In genomic region chr6:13703496-13703895, GRCh38 we compare ENCODE assay signal across 20 cellular contexts. TPM values are rescaled to one million over a fixed set of nuclear protein-coding genes. Genes with fewer than 3 reads are reported as not detected.
A peak's percentile ranks its signal among the peaks of the same experiment; 100 is the strongest.
DNase-seq lines count a peak whose midpoint lies in the region; TF ChIP-seq lines count a peak whose summit lies in the region.
"Had no signal": no experiment of that assay in that cellular context is flagged by ENCODE, and none has a peak within 500 bp of the region (broad histone marks: within the 10 kb centered on the region; RNA-seq: fewer than 3 reads in every experiment).

No MANE protein-coding gene starts in this region.

- TF ChIP-seq CTCF in DOHH2 (IDR thresholded peaks at IDR 0.05; ENCODE audit: low read depth, low read length, poor library complexity, severe bottlenecking) (no peak), mesothelial cell of epicardium (IDR thresholded peaks at IDR 0.05; ENCODE audit: unreplicated experiment) (no peak), uterus (IDR thresholded peaks at IDR 0.05) (no peak)

- H3K9me2 ChIP-seq in DOHH2 (replicated peaks; ENCODE audit: control insufficient read depth, low read length), result no peaks in the 10 kb centered on the region

- peaks cover 24% of the 10 kb centered on the region for H4K20me1 ChIP-seq in DOHH2 (ENCODE audit: control insufficient read depth, insufficient read depth, low read depth, low read length)

- no peaks in the 10 kb centered on the region for H3K27me3 Mint-ChIP-seq in mesothelial cell of epicardium (ENCODE audit: low read depth)

- H3K27ac ChIP-seq in DOHH2 (ENCODE audit: low read depth, low read length) (peak overlapping the region; percentile 13), uterus (no peak overlapping the region)
- H3K27ac ChIP-seq: left ventricle myocardium inferior, right atrium auricular region, SK-N-MC had no signal

- no peak overlapping the region for H3K4me3 Mint-ChIP-seq in mesothelial cell of epicardium
- H3K4me3 Mint-ChIP-seq: CD8-positive, alpha-beta T cell; natural killer cell; T-helper 1 cell treated with Interleukin-12 subunit alpha and Interleukin-12 subunit beta and Interleukin-4 antibody, amounts not matched to agents 30 μg/mL and 1 μg/mL, for 36 hours had no signal

- H3K27me3 ChIP-seq in DOHH2 (ENCODE audit: control insufficient read depth, low read length) (no peaks in the 10 kb centered on the region), uterus (no peaks in the 10 kb centered on the region)
- H3K27me3 ChIP-seq: right atrium auricular region had no signal

- H3K36me3 ChIP-seq in DOHH2 (ENCODE audit: control insufficient read depth, low read length) (peaks cover 10% of the 10 kb centered on the region), uterus (no peaks in the 10 kb centered on the region)
- H3K36me3 ChIP-seq: left ventricle myocardium inferior, right atrium auricular region had no signal

- no peak overlapping the region for H3K27ac Mint-ChIP-seq in mesothelial cell of epicardium
- H3K27ac Mint-ChIP-seq: CD8-positive, alpha-beta T cell; natural killer cell; T-helper 1 cell treated with Interleukin-12 subunit alpha and Interleukin-12 subunit beta and Interleukin-4 antibody, amounts not matched to agents 30 μg/mL and 1 μg/mL, for 36 hours had no signal

- intact Hi-C loops in uterus (cut with DNase I; ENCODE audit: low total_unique reads), result no loop called here

- peak overlapping the region; percentile 42 for H3K4me2 ChIP-seq in DOHH2 (ENCODE audit: low read length)

- peak; percentile 20 for DNase-seq in NCI-H69 (lab: John Stamatoyannopoulos, UW)
- peak; percentile 54 for DNase-seq in dermis blood vessel endothelial cell
- DNase-seq in renal cortical epithelial cell (ENCODE audit: low read depth), result peak; percentile 36
- no peak for DNase-seq in NCI-H748 treated with DMSO at 0.1 percent for 48 hours (lab: John Stamatoyannopoulos, UW)
- DNase-seq in mesothelial cell of epicardium (ENCODE audit: low spot score in 2 of 2, unreplicated experiment in 2 of 2), result no peak
- no peak for DNase-seq in uterus
- DNase-seq: activated CD4-positive, alpha-beta T cell treated with anti-CD3 and anti-CD28 coated beads for 1 hour; CD8-positive, alpha-beta T cell; IMR-90; islet precursor cell; left ventricle myocardium inferior; natural killer cell; NCI-H1105; NCI-H1930; NCI-H524 treated with DMSO at 0.1 percent for 48 hours; stimulated activated CD4-positive, alpha-beta T cell treated with anti-CD3 and anti-CD28 coated beads, Interleukin-2, amount 100 ng/mL, for 48 hours had no signal

- H3K4me1 ChIP-seq in DOHH2 (ENCODE audit: control insufficient read depth, low read length) (peaks cover 53% of the 10 kb centered on the region), uterus (no peaks in the 10 kb centered on the region)

- H3K79me2 ChIP-seq in DOHH2 (ENCODE audit: control insufficient read depth, low read length), result peaks cover 99% of the 10 kb centered on the region

- H3K4me1 Mint-ChIP-seq in mesothelial cell of epicardium, result peaks cover 17% of the 10 kb centered on the region

- H3F3A ChIP-seq in DOHH2 (ENCODE audit: control insufficient read depth, insufficient read depth), result no peaks in the 10 kb centered on the region; the same call in 1 of the 2 replicates

- H3K36me3 Mint-ChIP-seq in mesothelial cell of epicardium, result peaks cover 5% of the 10 kb centered on the region
- H3K36me3 Mint-ChIP-seq: natural killer cell had no signal

- no peaks in the 10 kb centered on the region for H3K9me3 Mint-ChIP-seq in mesothelial cell of epicardium
- H3K9me3 Mint-ChIP-seq: CD8-positive, alpha-beta T cell; natural killer cell; T-helper 1 cell treated with Interleukin-12 subunit alpha and Interleukin-12 subunit beta and Interleukin-4 antibody, amounts not matched to agents 30 μg/mL and 1 μg/mL, for 36 hours had no signal

- H3K9me3 ChIP-seq in DOHH2 (ENCODE audit: control insufficient read depth, insufficient read depth, low read length), result no peaks in the 10 kb centered on the region
- no peaks in the 10 kb centered on the region for H3K9me3 ChIP-seq in uterus
- H3K9me3 ChIP-seq: left ventricle myocardium inferior, right atrium auricular region had no signal

- H3K4me3 ChIP-seq in DOHH2 (ENCODE audit: low read length) (peak overlapping the region; percentile 26), uterus (no peak overlapping the region)
- H3K4me3 ChIP-seq: left ventricle myocardium inferior, right atrium auricular region, SK-N-MC had no signal

- TF ChIP-seq POLR2A in uterus (IDR thresholded peaks at IDR 0.05), result no peak

RNA-seq across cellular contexts. Expression of gene RANBP9, which starts 8.1 kb away (rescaled TPM):
- 23.3 and 62.5 TPM in 2 replicates for total RNA-seq in dermis blood vessel endothelial cell
- total RNA-seq in renal cortical epithelial cell, result 23.1 and 57.0 TPM in 2 replicates
- total RNA-seq in mesothelial cell of epicardium, result 45.5 to 46.9 TPM (median 45.8 TPM) in 3 replicates
- 10 to 100 TPM; 22.6 to 49.0 (median 40.9) TPM for total RNA-seq in uterus

Comparison
In these comparisons a context has a peak if more than half of its experiments do, and no peak if none do; other contexts are left out.
1. DNase-seq: peak in NCI-H69 (single experiment), dermis blood vessel endothelial cell (single experiment) and renal cortical epithelial cell (single experiment); none in NCI-H748 treated with DMSO at 0.1 percent for 48 hours (single experiment), mesothelial cell of epicardium (0 of 2) and uterus (0 of 2).